Comparison of ENCODE assay signal across 8 cellular contexts in the genomic region with DNA sequence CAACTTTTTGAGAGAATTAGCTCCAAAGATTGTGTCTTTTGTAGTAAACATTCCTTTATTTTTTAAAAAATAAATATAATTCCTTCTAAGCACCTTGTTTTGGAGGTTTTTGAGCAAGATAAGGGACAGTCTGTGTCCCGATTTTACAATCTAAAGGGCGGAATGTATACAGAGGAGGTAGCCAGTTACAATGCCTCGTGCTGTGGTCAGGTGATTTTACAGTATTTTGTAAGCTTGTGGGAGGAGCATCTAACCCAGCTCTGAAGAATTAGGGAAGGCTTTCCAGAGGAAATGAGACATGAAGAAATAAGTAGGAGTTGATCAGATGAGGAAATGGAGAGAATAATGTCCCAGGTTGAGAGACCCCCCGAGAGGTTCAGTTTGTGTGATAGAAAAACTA. TPM values are rescaled to one million over a fixed set of nuclear protein-coding genes. Genes with fewer than 3 reads are reported as not detected.
DNase-seq lines count a peak whose midpoint lies in the region; ATAC-seq and TF ChIP-seq lines count a peak whose summit lies in the region.

No MANE protein-coding gene starts in this region.

- no peaks in the 10 kb centered on the region for H3K27me3 ChIP-seq in thoracic aorta (replicated peaks; ENCODE audit: insufficient read depth)

- H3K4me3 Mint-ChIP-seq in T-helper 17 cell: no peak overlapping the region

- ATAC-seq in thoracic aorta (ENCODE audit: insufficient number of reproducible peaks, low FRiP score, low read depth) (no peak), T-helper 17 cell (no peak)

- H3K4me1 ChIP-seq in thoracic aorta (ENCODE audit: control insufficient read depth in 1 of 2, low read depth in 2 of 2): peaks cover 9 to 23% of the 10 kb centered on the region in 2 donors

- H3K36me3 ChIP-seq in thoracic aorta: no peaks in the 10 kb centered on the region

- H3K27ac ChIP-seq in thoracic aorta: peak overlapping the region in 1 of 2 donors; percentile 89

- peaks cover 15% of the 10 kb centered on the region for H3K4me1 Mint-ChIP-seq in T-helper 17 cell

- H3K27me3 Mint-ChIP-seq in T-helper 17 cell: peaks cover 9% of the 10 kb centered on the region

- peak overlapping the region; percentile 87 for H3K4me3 ChIP-seq in thoracic aorta

- TF ChIP-seq CTCF in thoracic aorta (IDR thresholded peaks at IDR 0.05): no peak

- H3K27ac Mint-ChIP-seq in T-helper 17 cell: no peak overlapping the region

- H3K36me3 Mint-ChIP-seq in T-helper 17 cell (ENCODE audit: low read depth): no peaks in the 10 kb centered on the region

- DNase-seq in AML-193 (lab: John Stamatoyannopoulos, UW) (peak; percentile 84), HuH-7 (ENCODE audit: low spot score) (peak; percentile 60), amniotic epithelial cell (ENCODE audit: low read depth) (peak; percentile 82), inferior parietal cortex (ENCODE audit: extremely low spot score) (peak; percentile 80), thoracic aorta (ENCODE audit: low spot score) (no peak), NCI-H2171 treated with DMSO at 0.1 percent for 48 hours (lab: John Stamatoyannopoulos, UW) (no peak), T-helper 17 cell (no peak)
- DNase-seq in activated T-cell treated with anti-CD3 and anti-CD28 coated beads, Interleukin-2, amount 50 U/mL, for 48 hours: no peak

- no peaks in the 10 kb centered on the region for H3K9me3 ChIP-seq in thoracic aorta
- no peaks in the 10 kb centered on the region for H3K9me3 ChIP-seq in T-helper 17 cell (ENCODE audit: control insufficient read depth, low read length, poor library complexity, severe bottlenecking)

RNA-seq across cellular contexts. Expression of a gene that starts 1.3 kb away (rescaled TPM):
- 10 to 100 TPM; 18.4 to 23.1 TPM for total RNA-seq in thoracic aorta
- total RNA-seq in T-helper 17 cell: 10 to 100 TPM in 1 of 2 donors, 1 to 10 TPM in 1; 7.6 to 10.6 TPM

RNA-seq across cellular contexts. Expression of a gene that starts 28.5 kb away (rescaled TPM):
- total RNA-seq in thoracic aorta (10 to 100 TPM; 33.6 to 54.0 TPM), T-helper 17 cell (10 to 100 TPM; 17.8 to 20.1 TPM)

Comparison
In these comparisons a context has a peak if more than half of its experiments do, and no peak if none do; other contexts are left out.
1. DNase-seq: peak in AML-193 (2 of 2), HuH-7 (single experiment), amniotic epithelial cell (single experiment) and inferior parietal cortex (single experiment); none in thoracic aorta (single experiment), NCI-H2171 treated with DMSO at 0.1 percent for 48 hours (single experiment), T-helper 17 cell (0 of 3) and activated T-cell treated with anti-CD3 and anti-CD28 coated beads, Interleukin-2, amount 50 U/mL, for 48 hours (0 of 2).